8 cellular contexts compared by ENCODE assay signal in genomic region chr1:147241955-147242448, GRCh38. TPM values are rescaled to one million over a fixed set of nuclear protein-coding genes. Genes with fewer than 3 reads are reported as not detected.
DNase-seq lines count a peak whose midpoint lies in the region; ATAC-seq, FAIRE-seq and TF ChIP-seq lines count a peak whose summit lies in the region.

No MANE protein-coding gene starts in this region.

- peak overlapping the region; percentile 88 for H3K4me3 ChIP-seq in adipocyte (ENCODE audit: low read length)
- peak overlapping the region; percentile 62 to 95 for H3K4me3 ChIP-seq in kidney (ENCODE audit: low read length in 2 of 2)
- peak overlapping the region; percentile 97 for H3K4me3 ChIP-seq in suprapubic skin

- DNase-seq in activated CD4-positive, alpha-beta T cell treated with anti-CD3 and anti-CD28 coated beads, Interleukin-2, amount 10 ng/mL, durations not matched to agents 7 days and 5 days: no peak
- DNase-seq in activated CD4-positive, alpha-beta T cell treated with anti-CD3 and anti-CD28 coated beads, Interleukin-2, amount 50 U/mL, for 1 hour: no peak
- DNase-seq in adipocyte (ENCODE audit: low read depth) (no peak), kidney (no peak), suprapubic skin (ENCODE audit: low spot score in 2 of 2) (no peak)

- CTCF ChIA-PET in activated CD4-positive, alpha-beta T cell treated with anti-CD3 and anti-CD28 coated beads, Interleukin-2, amount 10 ng/mL, durations not matched to agents 7 days and 5 days (lab: Charles Lee): interaction anchor here (0.6 to 2.9 kb wide), 21 partner anchors 10 to 650 kb away, joined by 3 to 28 read pairs (median 6); partner anchors contain the start of genes FMO5 and PRKAB2

- peaks cover 37% of the 10 kb centered on the region for H3K4me1 Mint-ChIP-seq in activated CD4-positive, alpha-beta T cell treated with anti-CD3 and anti-CD28 coated beads, Interleukin-2, amount 10 ng/mL, durations not matched to agents 7 days and 5 days

- 20% methylated on average over 9 of the region's 9 CpGs for WGBS in suprapubic skin

- ATAC-seq in GM18861 (IDR thresholded peaks at IDR 0.05; ENCODE audit: unreplicated experiment) (no peak), HG02610 (IDR thresholded peaks at IDR 0.05; ENCODE audit: unreplicated experiment) (no peak), GM21528 (IDR thresholded peaks at IDR 0.05; ENCODE audit: low FRiP score, unreplicated experiment) (no peak)

- POLR2A ChIA-PET in activated CD4-positive, alpha-beta T cell treated with anti-CD3 and anti-CD28 coated beads, Interleukin-2, amount 10 ng/mL, durations not matched to agents 7 days and 5 days (lab: Charles Lee): interaction anchor here (1.0 kb wide), 1 partner anchor 158 kb away, joined by 5 read pairs; no protein-coding TSS in a partner anchor

- H3K27ac Mint-ChIP-seq in activated CD4-positive, alpha-beta T cell treated with anti-CD3 and anti-CD28 coated beads, Interleukin-2, amount 10 ng/mL, durations not matched to agents 7 days and 5 days: peak overlapping the region; percentile 80

- peak overlapping the region; percentile 72 for H3K4me3 Mint-ChIP-seq in activated CD4-positive, alpha-beta T cell treated with anti-CD3 and anti-CD28 coated beads, Interleukin-2, amount 10 ng/mL, durations not matched to agents 7 days and 5 days

- H3K9ac ChIP-seq in adipocyte (ENCODE audit: low read length) (peak overlapping the region; percentile 91), kidney (ENCODE audit: low read length in 2 of 2) (peak overlapping the region; percentile 6 to 85)

- TF ChIP-seq POLR2A in suprapubic skin (IDR thresholded peaks at IDR 0.05): no peak

- H3K9me3 Mint-ChIP-seq in activated CD4-positive, alpha-beta T cell treated with anti-CD3 and anti-CD28 coated beads, Interleukin-2, amount 10 ng/mL, durations not matched to agents 7 days and 5 days: no peaks in the 10 kb centered on the region

- no peaks in the 10 kb centered on the region for H3K9me3 ChIP-seq in adipocyte (ENCODE audit: control insufficient read depth, low read length)
- no peaks in the 10 kb centered on the region for H3K9me3 ChIP-seq in kidney (ENCODE audit: control insufficient read depth in 1 of 2, low read length in 2 of 2)
- H3K9me3 ChIP-seq in suprapubic skin: no peaks in the 10 kb centered on the region

- TF ChIP-seq EP300 in suprapubic skin (IDR thresholded peaks at IDR 0.05): no peak

- no peak for FAIRE-seq in kidney (lab: Jason Lieb, UNC)

- no peaks in the 10 kb centered on the region for H3K27me3 ChIP-seq in adipocyte (replicated peaks; ENCODE audit: control insufficient read depth, insufficient read depth, low read length)
- no peaks in the 10 kb centered on the region for H3K27me3 ChIP-seq in suprapubic skin

- H3K4me1 ChIP-seq in adipocyte (ENCODE audit: control insufficient read depth, insufficient read depth, low read length) (peaks cover 28% of the 10 kb centered on the region), kidney (ENCODE audit: control insufficient read depth in 1 of 2, insufficient read depth in 1 of 2, low read depth in 1 of 2, low read length in 2 of 2) (peaks cover 5 to 12% of the 10 kb centered on the region in 2 donors), suprapubic skin (peaks cover 23% of the 10 kb centered on the region)

- H3K27ac ChIP-seq in kidney (ENCODE audit: low read depth in 2 of 2, low read length in 2 of 2): peak overlapping the region; percentile 51 to 75
- H3K27ac ChIP-seq in suprapubic skin: peak overlapping the region; percentile 95

- H3K27me3 Mint-ChIP-seq in activated CD4-positive, alpha-beta T cell treated with anti-CD3 and anti-CD28 coated beads, Interleukin-2, amount 10 ng/mL, durations not matched to agents 7 days and 5 days: peaks cover 5% of the 10 kb centered on the region

- peaks cover 11% of the 10 kb centered on the region for H3K36me3 Mint-ChIP-seq in activated CD4-positive, alpha-beta T cell treated with anti-CD3 and anti-CD28 coated beads, Interleukin-2, amount 10 ng/mL, durations not matched to agents 7 days and 5 days (ENCODE audit: low read depth)

- H3K36me3 ChIP-seq in adipocyte (ENCODE audit: control insufficient read depth, insufficient read depth, low read length, severe bottlenecking): no peaks in the 10 kb centered on the region
- H3K36me3 ChIP-seq in kidney (ENCODE audit: control insufficient read depth in 1 of 2, insufficient read depth in 2 of 2, low read length in 2 of 2): no peaks in the 10 kb centered on the region
- no peaks in the 10 kb centered on the region for H3K36me3 ChIP-seq in suprapubic skin

- TF ChIP-seq CTCF in kidney (IDR thresholded peaks at IDR 0.05; ENCODE audit: borderline replicate concordance, extremely low read depth, insufficient read depth) (no peak), suprapubic skin (IDR thresholded peaks at IDR 0.05) (no peak)

- intact Hi-C loops in kidney (cut with DNase I): no loop called here

RNA-seq across cellular contexts. Expression of gene CHD1L, which starts 0.5 kb away (rescaled TPM):
- 10 to 100 TPM; 50.0 to 55.9 TPM for total RNA-seq in activated CD4-positive, alpha-beta T cell treated with anti-CD3 and anti-CD28 coated beads, Interleukin-2, amount 10 ng/mL, durations not matched to agents 7 days and 5 days
- total RNA-seq in kidney (27.7 TPM), suprapubic skin (10 to 100 TPM; 17.6 to 20.9 (median 18.4) TPM)
- 15.2 TPM for polyA plus RNA-seq in kidney (ENCODE audit: insufficient read depth, low read depth, low replicate concordance)

RNA-seq across cellular contexts. Expression of gene FMO5, which starts 16.9 kb away (rescaled TPM):
- under 1 TPM; 0.48 to 0.72 TPM for total RNA-seq in activated CD4-positive, alpha-beta T cell treated with anti-CD3 and anti-CD28 coated beads, Interleukin-2, amount 10 ng/mL, durations not matched to agents 7 days and 5 days
- total RNA-seq in kidney (9.5 TPM), suprapubic skin (10 to 100 TPM; 15.5 to 37.8 (median 30.4) TPM)
- polyA plus RNA-seq in kidney (ENCODE audit: insufficient read depth, low read depth, low replicate concordance): 12.3 TPM
